In genomic region chr20:638579-638978, GRCh38 we compare ENCODE assay signal across 31 cellular contexts. TPM values are rescaled to one million over a fixed set of nuclear protein-coding genes. Genes with fewer than 3 reads are reported as not detected.
"Had no signal": no experiment of that assay in that cellular context is flagged by ENCODE, and none has a peak within 500 bp of the region (broad histone marks: within the 10 kb centered on the region; RNA-seq: fewer than 3 reads in every experiment).

No MANE protein-coding gene starts in this region.

- H3K9me3 ChIP-seq: stomach, suprapubic skin, testis, thoracic aorta, thyroid gland, tibial artery, tibial nerve, transverse colon, upper lobe of left lung, uterus, vagina had no signal

- H3K36me3 ChIP-seq: stomach, suprapubic skin, thoracic aorta, thyroid gland, tibial artery, tibial nerve, transverse colon, upper lobe of left lung, uterus, vagina had no signal

- H3K4me1 Mint-ChIP-seq: stimulated activated memory B cell treated with anti-CD40 and anti-IgM and Interleukin-4, amounts not matched to agents 10 μg/mL and 1 μg/mL and 100 μg/mL, for 72 hours had no signal

- DNase-seq: stimulated activated CD4-positive, alpha-beta T cell treated with anti-CD3 and anti-CD28 coated beads, Interleukin-2, amount 100 ng/mL, for 48 hours; stimulated activated CD4-positive, alpha-beta T cell treated with anti-CD3 and anti-CD28 coated beads, Interleukin-4, amount 100 ng/mL, for 1 hour; stimulated activated CD4-positive, alpha-beta T cell treated with anti-CD3 and anti-CD28 coated beads, Interleukin-4, amount 100 ng/mL, for 24 hours; stimulated activated CD4-positive, alpha-beta T cell treated with anti-CD3 and anti-CD28 coated beads, Interleukin-4, amount 100 ng/mL, for 4 hours; stimulated activated CD8-positive, alpha-beta memory T cell treated with anti-CD3 and anti-CD28 coated beads, Interleukin-4, amount 100 ng/mL, for 48 hours; stimulated activated naive B cell treated with anti-CD40 and anti-IgM and Interleukin-4, amounts not matched to agents 10 μg/mL and 1 μg/mL and 100 μg/mL, for 72 hours; stimulated activated naive CD4-positive, alpha-beta T cell; stimulated activated naive CD4-positive, alpha-beta T cell treated with Interleukin-2 at 50 U/mL for 16 hours; stimulated activated naive CD8-positive, alpha-beta T cell treated with anti-CD3 and anti-CD28 coated beads, Interleukin-15, amount 100 ng/mL, for 72 hours; stimulated activated naive CD8-positive, alpha-beta T cell treated with anti-CD3 and anti-CD28 coated beads, Interleukin-15, Interleukin-2, amounts not matched to agents 100 U/mL and 50 U/mL, for 24 hours; stomach; substantia nigra; testis; thyroid gland; tibial artery; transverse colon; trophoblast cell; upper lobe of left lung; uterus had no signal

- H3K4me1 ChIP-seq: testis, uterus, vagina had no signal

- H3K36me3 Mint-ChIP-seq: stimulated activated effector memory CD8-positive, alpha-beta T cell treated with anti-CD3 and anti-CD28 coated beads, Interleukin-12 subunit alpha, Interleukin-12 subunit beta, amount 100 ng/mL, for 72 hours; stimulated activated memory B cell treated with anti-CD40 and anti-IgM and Interleukin-4, amounts not matched to agents 10 μg/mL and 1 μg/mL and 100 μg/mL, for 72 hours; type B pancreatic cell had no signal

- H3K27ac ChIP-seq: stomach, suprapubic skin, testis, thoracic aorta, thyroid gland, tibial artery, tibial nerve, transverse colon, upper lobe of left lung, uterus, vagina had no signal

- H3K27ac Mint-ChIP-seq: stimulated activated effector memory CD8-positive, alpha-beta T cell treated with anti-CD3 and anti-CD28 coated beads, Interleukin-12 subunit alpha, Interleukin-12 subunit beta, amount 100 ng/mL, for 72 hours; stimulated activated memory B cell treated with anti-CD40 and anti-IgM and Interleukin-4, amounts not matched to agents 10 μg/mL and 1 μg/mL and 100 μg/mL, for 72 hours; stimulated activated naive B cell treated with anti-CD40 and anti-IgM and Interleukin-4, amounts not matched to agents 10 μg/mL and 1 μg/mL and 100 μg/mL, for 72 hours; stimulated activated naive CD8-positive, alpha-beta T cell treated with anti-CD3 and anti-CD28 coated beads, Interleukin-15, amount 100 ng/mL, for 72 hours; stimulated activated naive CD8-positive, alpha-beta T cell treated with anti-CD3 and anti-CD28 coated beads, Interleukin-15, Interleukin-2, amounts not matched to agents 100 ng/mL and 50 ng/mL, for 24 hours had no signal

- ATAC-seq: stimulated activated effector memory CD8-positive, alpha-beta T cell treated with anti-CD3 and anti-CD28 coated beads, Interleukin-12 subunit alpha, Interleukin-12 subunit beta, amount 100 ng/mL, for 72 hours; stimulated activated memory B cell treated with anti-CD40 and anti-IgM and Interleukin-4, amounts not matched to agents 10 μg/mL and 1 μg/mL and 100 μg/mL, for 72 hours; stimulated activated naive B cell treated with anti-CD40 and anti-IgM and Interleukin-4, amounts not matched to agents 10 μg/mL and 1 μg/mL and 100 μg/mL, for 72 hours; stimulated activated naive CD8-positive, alpha-beta T cell treated with anti-CD3 and anti-CD28 coated beads, Interleukin-15, amount 100 ng/mL, for 72 hours; stimulated activated naive CD8-positive, alpha-beta T cell treated with anti-CD3 and anti-CD28 coated beads, Interleukin-15, Interleukin-2, amounts not matched to agents 100 U/mL and 50 U/mL, for 24 hours had no signal

- H3K9me3 Mint-ChIP-seq: stimulated activated effector memory CD8-positive, alpha-beta T cell treated with anti-CD3 and anti-CD28 coated beads, Interleukin-12 subunit alpha, Interleukin-12 subunit beta, amount 100 ng/mL, for 72 hours; stimulated activated memory B cell treated with anti-CD40 and anti-IgM and Interleukin-4, amounts not matched to agents 10 μg/mL and 1 μg/mL and 100 μg/mL, for 72 hours; stimulated activated naive B cell treated with anti-CD40 and anti-IgM and Interleukin-4, amounts not matched to agents 10 μg/mL and 1 μg/mL and 100 μg/mL, for 72 hours; stimulated activated naive CD8-positive, alpha-beta T cell treated with anti-CD3 and anti-CD28 coated beads, Interleukin-15, amount 100 ng/mL, for 72 hours; stimulated activated naive CD8-positive, alpha-beta T cell treated with anti-CD3 and anti-CD28 coated beads, Interleukin-15, Interleukin-2, amounts not matched to agents 100 ng/mL and 50 ng/mL, for 24 hours; type B pancreatic cell had no signal

- H3K4me3 Mint-ChIP-seq: stimulated activated effector memory CD8-positive, alpha-beta T cell treated with anti-CD3 and anti-CD28 coated beads, Interleukin-12 subunit alpha, Interleukin-12 subunit beta, amount 100 ng/mL, for 72 hours; stimulated activated memory B cell treated with anti-CD40 and anti-IgM and Interleukin-4, amounts not matched to agents 10 μg/mL and 1 μg/mL and 100 μg/mL, for 72 hours; stimulated activated naive B cell treated with anti-CD40 and anti-IgM and Interleukin-4, amounts not matched to agents 10 μg/mL and 1 μg/mL and 100 μg/mL, for 72 hours; stimulated activated naive CD8-positive, alpha-beta T cell treated with anti-CD3 and anti-CD28 coated beads, Interleukin-15, amount 100 ng/mL, for 72 hours; stimulated activated naive CD8-positive, alpha-beta T cell treated with anti-CD3 and anti-CD28 coated beads, Interleukin-15, Interleukin-2, amounts not matched to agents 100 ng/mL and 50 ng/mL, for 24 hours had no signal

- H3K4me3 ChIP-seq: stomach, suprapubic skin, testis, thoracic aorta, thyroid gland, tibial artery, tibial nerve, transverse colon, upper lobe of left lung, uterus, vagina had no signal

- FAIRE-seq: urothelium cell line had no signal

- H3K27me3 ChIP-seq: testis, thyroid gland, uterus, vagina had no signal

RNA-seq across cellular contexts. Expression of gene TCF15, which starts 28.5 kb away (rescaled TPM):
- total RNA-seq: thoracic aorta, transverse colon, vagina had no signal

RNA-seq across cellular contexts. Expression of gene SCRT2, which starts 37.0 kb away (rescaled TPM):
- total RNA-seq: stomach, subcutaneous adipose tissue, suprapubic skin, thoracic aorta, thyroid gland, tibial nerve, transverse colon, upper lobe of left lung, ureter, urinary bladder, uterus, vagina had no signal
- polyA plus RNA-seq: stomach, urinary bladder had no signal
